In genomic region chr20:61817575-61817974, GRCh38 we compare ENCODE assay signal across 15 cellular contexts.
"Had no signal": no experiment of that assay in that cellular context is flagged by ENCODE, and none has a peak within 500 bp of the region (broad histone marks: within the 10 kb centered on the region; RNA-seq: fewer than 3 reads in every experiment).

No MANE protein-coding gene starts in this region.

- H3K4me1 Mint-ChIP-seq: immature natural killer cell, natural killer cell had no signal

- ATAC-seq: left colon, mucosa of descending colon, natural killer cell, psoas muscle had no signal

- H3K27me3 ChIP-seq: dorsolateral prefrontal cortex, sigmoid colon, thyroid gland had no signal

- H3K36me3 Mint-ChIP-seq: immature natural killer cell, natural killer cell, type B pancreatic cell had no signal

- H3K9me3 ChIP-seq: mucosa of descending colon, psoas muscle, sigmoid colon, thyroid gland had no signal

- DNase-seq: central memory CD4-positive, alpha-beta T cell; cortex of kidney; dorsolateral prefrontal cortex; effector CD8-positive, alpha-beta T cell; immature natural killer cell; left colon; natural killer cell; sigmoid colon; stimulated activated CD4-positive, alpha-beta T cell treated with anti-CD3 and anti-CD28 coated beads, Interleukin-12 subunit alpha, Interleukin-12 subunit beta, amount 100 ng/mL, for 4 hours; stimulated activated naive CD4-positive, alpha-beta T cell treated with Interleukin-2 at 50 U/mL for 16 hours; thyroid gland had no signal

- H3K9me3 Mint-ChIP-seq: immature natural killer cell, natural killer cell, type B pancreatic cell had no signal

- H3K4me1 ChIP-seq: psoas muscle, sigmoid colon, thyroid gland had no signal

- H3K27ac Mint-ChIP-seq: immature natural killer cell, natural killer cell, type B pancreatic cell had no signal

- H3K4me3 ChIP-seq: dorsolateral prefrontal cortex, mucosa of descending colon, psoas muscle, sigmoid colon, skin epidermis, thyroid gland had no signal

- H3K4me3 Mint-ChIP-seq: immature natural killer cell, natural killer cell, type B pancreatic cell had no signal

- H3K36me3 ChIP-seq: sigmoid colon, thyroid gland had no signal

- H3K27ac ChIP-seq: dorsolateral prefrontal cortex, psoas muscle, sigmoid colon, skin epidermis, thyroid gland had no signal
